ENCODE assay signal across 8 cellular contexts in genomic region chr10:30284860-30285594, GRCh38.
DNase-seq lines count a peak whose midpoint lies in the region; ATAC-seq and TF ChIP-seq lines count a peak whose summit lies in the region.

No MANE protein-coding gene starts in this region.

- H3K4me1 Mint-ChIP-seq in endothelial cell (ENCODE audit: unreplicated experiment): peaks cover 19% of the 10 kb centered on the region

- ATAC-seq in GM21381 (IDR thresholded peaks at IDR 0.05; ENCODE audit: unreplicated experiment): peak; percentile 80

- H3K36me3 Mint-ChIP-seq in endothelial cell (ENCODE audit: low read depth, unreplicated experiment): no peaks in the 10 kb centered on the region

- no peaks in the 10 kb centered on the region for H3K27me3 Mint-ChIP-seq in endothelial cell (ENCODE audit: unreplicated experiment)

- DNase-seq in Daoy (ENCODE audit: low read depth) (peak; percentile 11), HPDE6-E6E7 (ENCODE audit: extremely low spot score) (peak; percentile 4), endothelial cell (ENCODE audit: low spot score) (peak; percentile 17), NCI-H748 (lab: John Stamatoyannopoulos, UW; ENCODE audit: unreplicated experiment) (no peak), DMS79 treated with DMSO at 0.1 percent for 48 hours (lab: John Stamatoyannopoulos, UW) (no peak)
- DNase-seq in stimulated activated CD4-positive, alpha-beta T cell treated with anti-CD3 and anti-CD28 coated beads, Interleukin-15, amount 100 ng/mL, for 24 hours: no peak
- DNase-seq in stimulated activated naive CD4-positive, alpha-beta T cell treated with Interleukin-2 at 50 U/mL for 16 hours (lab: John Stamatoyannopoulos, UW): no peak

- TF ChIP-seq CTCF in endothelial cell (IDR thresholded peaks at IDR 0.05; ENCODE audit: unreplicated experiment): no peak

- H3K27ac Mint-ChIP-seq in endothelial cell (ENCODE audit: unreplicated experiment): peak overlapping the region; percentile 74

- no peak overlapping the region for H3K4me3 Mint-ChIP-seq in endothelial cell (ENCODE audit: unreplicated experiment)

- no peaks in the 10 kb centered on the region for H3K9me3 Mint-ChIP-seq in endothelial cell (ENCODE audit: unreplicated experiment)

Comparison
In these comparisons a context has a peak if more than half of its experiments do, and no peak if none do; other contexts are left out.
1. DNase-seq: peak in Daoy (single experiment), HPDE6-E6E7 (single experiment) and endothelial cell (single experiment); none in stimulated activated CD4-positive, alpha-beta T cell treated with anti-CD3 and anti-CD28 coated beads, Interleukin-15, amount 100 ng/mL, for 24 hours (single experiment), stimulated activated naive CD4-positive, alpha-beta T cell treated with Interleukin-2 at 50 U/mL for 16 hours (single experiment), NCI-H748 (single experiment) and DMS79 treated with DMSO at 0.1 percent for 48 hours (single experiment).